Comparison of ENCODE assay signal across 1 cellular context in genomic region chr11:76159303-76159937, GRCh38.
TF ChIP-seq lines count a peak whose summit lies in the region.

No MANE protein-coding gene starts in this region.

TF ChIP-seq in K562, 482 proteins besides CTCF, POLR2A, EP300 and RAD21 (continued from another document):
- no peak for TF ChIP-seq CUX1 (CRISPR knock-in tag; IDR thresholded peaks at IDR 0.05)
TF ChIP-seq in K562: peak in this region for 1.
